In the genomic region with DNA sequence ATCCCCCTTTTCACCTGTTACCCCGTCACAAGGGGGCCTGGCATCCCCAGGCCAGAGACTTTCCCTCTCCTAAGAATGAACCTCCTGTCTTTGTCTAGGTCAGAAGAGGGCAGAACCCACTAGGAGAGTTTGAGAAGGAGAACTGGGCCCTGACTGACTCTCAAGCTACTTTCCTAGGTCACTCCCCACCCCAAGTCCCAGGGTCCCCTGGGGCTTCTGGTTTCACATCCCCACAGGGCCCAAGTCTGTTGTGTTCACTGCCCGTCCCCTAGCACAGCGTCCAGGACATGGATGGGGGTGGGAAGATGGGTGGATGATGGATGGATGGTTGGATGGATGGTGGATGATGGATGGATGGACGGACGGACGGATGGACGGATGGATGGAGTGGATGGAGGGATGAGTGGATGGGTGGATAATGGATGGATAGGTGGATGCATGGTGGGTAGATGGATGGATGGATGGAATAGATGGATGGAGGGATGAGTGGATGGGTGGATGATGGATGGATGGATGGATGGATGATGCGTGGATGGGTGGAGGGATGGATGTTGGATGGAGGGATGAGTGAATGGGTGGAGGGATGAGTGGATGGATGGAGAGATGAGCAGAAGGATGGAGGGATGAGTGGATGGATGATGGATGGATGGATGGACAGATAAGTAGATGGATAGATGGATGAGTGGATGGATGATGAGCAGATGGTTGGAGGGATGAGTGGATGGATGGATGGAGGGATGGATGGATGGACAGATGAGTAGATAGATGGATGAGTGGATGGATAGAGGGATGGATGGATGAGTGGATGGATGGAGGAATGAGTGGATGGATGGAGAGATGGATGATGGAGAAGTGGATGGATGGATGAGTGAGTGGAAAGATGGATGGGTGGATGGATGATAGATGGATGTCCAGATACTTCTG, we compare ENCODE assay signal across 26 cellular contexts. TPM values are rescaled to one million over a fixed set of nuclear protein-coding genes. Genes with fewer than 3 reads are reported as not detected.
"Had no signal": no experiment of that assay in that cellular context is flagged by ENCODE, and none has a peak within 500 bp of the region (broad histone marks: within the 10 kb centered on the region; RNA-seq: fewer than 3 reads in every experiment).

No MANE protein-coding gene starts in this region.

- H3K4me1 ChIP-seq: SJSA1 had no signal

- H3K4me3 Mint-ChIP-seq: activated CD8-positive, alpha-beta memory T cell treated with anti-CD3 and anti-CD28 coated beads, Interleukin-2, amount 10 ng/mL, durations not matched to agents 7 days and 5 days; activated naive CD4-positive, alpha-beta T cell treated with anti-CD3 and anti-CD28 coated beads, Interleukin-2, amount 50 U/mL, for 24 hours; activated T-cell treated with anti-CD3 and anti-CD28 coated beads, Interleukin-2, amount 50 U/mL, for 24 hours; activated T-helper 1 cell treated with anti-CD3 and anti-CD28 coated beads, Interleukin-12 subunit alpha, Interleukin-12 subunit beta, Interleukin-2, Interleukin-4 antibody, amounts not matched to agents 30 ng/mL and 10 ng/mL and 1 ng/mL, durations not matched to agents 14 hours and 24 hours and 36 hours; T-helper 1 cell treated with Interleukin-12 subunit alpha and Interleukin-12 subunit beta and Interleukin-4 antibody, amounts not matched to agents 30 μg/mL and 1 μg/mL, for 36 hours had no signal

- ATAC-seq: activated CD8-positive, alpha-beta memory T cell treated with anti-CD3 and anti-CD28 coated beads, Interleukin-2, amount 10 ng/mL, durations not matched to agents 7 days and 5 days; PC-3; SK-N-SH treated with all-trans-retinoic acid at 6 μM for 48 hours had no signal

- H3K36me3 Mint-ChIP-seq: activated CD8-positive, alpha-beta memory T cell treated with anti-CD3 and anti-CD28 coated beads, Interleukin-2, amount 10 ng/mL, durations not matched to agents 7 days and 5 days; activated naive CD4-positive, alpha-beta T cell treated with anti-CD3 and anti-CD28 coated beads, Interleukin-2, amount 50 U/mL, for 24 hours; brain had no signal

- H3K9me3 ChIP-seq: SJSA1 had no signal

- FAIRE-seq: astrocyte, RCC 7860 had no signal

- H3K27ac Mint-ChIP-seq: activated CD8-positive, alpha-beta memory T cell treated with anti-CD3 and anti-CD28 coated beads, Interleukin-2, amount 10 ng/mL, durations not matched to agents 7 days and 5 days; activated naive CD4-positive, alpha-beta T cell treated with anti-CD3 and anti-CD28 coated beads, Interleukin-2, amount 50 U/mL, for 24 hours; activated T-cell treated with anti-CD3 and anti-CD28 coated beads, Interleukin-2, amount 50 U/mL, for 24 hours; activated T-helper 1 cell treated with anti-CD3 and anti-CD28 coated beads, Interleukin-12 subunit alpha, Interleukin-12 subunit beta, Interleukin-2, Interleukin-4 antibody, amounts not matched to agents 30 ng/mL and 10 ng/mL and 1 ng/mL, durations not matched to agents 14 hours and 24 hours and 36 hours; T-helper 1 cell treated with Interleukin-12 subunit alpha and Interleukin-12 subunit beta and Interleukin-4 antibody, amounts not matched to agents 30 μg/mL and 1 μg/mL, for 36 hours had no signal

- H3K27me3 Mint-ChIP-seq: activated CD8-positive, alpha-beta memory T cell treated with anti-CD3 and anti-CD28 coated beads, Interleukin-2, amount 10 ng/mL, durations not matched to agents 7 days and 5 days; activated naive CD4-positive, alpha-beta T cell treated with anti-CD3 and anti-CD28 coated beads, Interleukin-2, amount 50 U/mL, for 24 hours; activated T-cell treated with anti-CD3 and anti-CD28 coated beads, Interleukin-2, amount 50 U/mL, for 24 hours had no signal

- H3K9me3 Mint-ChIP-seq: activated naive CD4-positive, alpha-beta T cell treated with anti-CD3 and anti-CD28 coated beads, Interleukin-2, amount 50 U/mL, for 24 hours; activated T-cell treated with anti-CD3 and anti-CD28 coated beads, Interleukin-2, amount 50 U/mL, for 24 hours; activated T-helper 1 cell treated with anti-CD3 and anti-CD28 coated beads, Interleukin-12 subunit alpha, Interleukin-12 subunit beta, Interleukin-2, Interleukin-4 antibody, amounts not matched to agents 30 ng/mL and 10 ng/mL and 1 ng/mL, durations not matched to agents 14 hours and 24 hours and 36 hours; brain; T-helper 1 cell treated with Interleukin-12 subunit alpha and Interleukin-12 subunit beta and Interleukin-4 antibody, amounts not matched to agents 30 μg/mL and 1 μg/mL, for 36 hours had no signal

- H3K4me1 Mint-ChIP-seq: activated CD8-positive, alpha-beta memory T cell treated with anti-CD3 and anti-CD28 coated beads, Interleukin-2, amount 10 ng/mL, durations not matched to agents 7 days and 5 days; activated naive CD4-positive, alpha-beta T cell treated with anti-CD3 and anti-CD28 coated beads, Interleukin-2, amount 50 U/mL, for 24 hours; brain had no signal

- H3K4me3 ChIP-seq: cardiac muscle cell, SJSA1 had no signal

- H3K36me3 ChIP-seq: cardiac muscle cell, SJSA1 had no signal

- DNase-seq: activated CD4-positive, alpha-beta T cell treated with anti-CD3 and anti-CD28 coated beads for 48 hours; activated CD4-positive, alpha-beta T cell treated with anti-CD3 and anti-CD28 coated beads, Interleukin-2, amount 50 U/mL, for 4 hours; activated CD4-positive, CD25-positive, alpha-beta regulatory T cell treated with anti-CD3 and anti-CD28 coated beads, Interleukin-2, amount 50 U/mL, for 72 hours; activated CD8-positive, alpha-beta memory T cell treated with anti-CD3 and anti-CD28 coated beads, Interleukin-2, amount 10 ng/mL, durations not matched to agents 7 days and 5 days; activated effector memory CD4-positive, alpha-beta T cell treated with Interleukin-2 at 50 U/mL for 16 hours; activated naive CD4-positive, alpha-beta T cell; activated T-cell treated with anti-CD3 and anti-CD28 coated beads, Interleukin-2, amount 50 U/mL, for 24 hours; amygdala; NCI-H146; NCI-H187 treated with DMSO at 0.1 percent for 48 hours; NCI-H2081 treated with DMSO at 0.1 percent for 48 hours; NCI-H446; NCI-H524; PC-3; SHP77; SW 1271 had no signal

- H3K27me3 ChIP-seq: cardiac muscle cell had no signal

- H3K27ac ChIP-seq: cardiac muscle cell, SJSA1 had no signal

RNA-seq across cellular contexts. Expression of a gene that starts 50.6 kb away (rescaled TPM):
- total RNA-seq: activated CD8-positive, alpha-beta memory T cell treated with anti-CD3 and anti-CD28 coated beads, Interleukin-2, amount 10 ng/mL, durations not matched to agents 7 days and 5 days; activated T-helper 1 cell treated with anti-CD3 and anti-CD28 coated beads, Interleukin-12 subunit alpha, Interleukin-12 subunit beta, Interleukin-2, Interleukin-4 antibody, amounts not matched to agents 30 ng/mL and 10 ng/mL and 1 ng/mL, durations not matched to agents 14 hours and 24 hours and 36 hours; astrocyte; MCF 10A; PC-3; SJSA1 had no signal

RNA-seq across cellular contexts. Expression of a gene that starts 53.3 kb away (rescaled TPM):
- total RNA-seq: activated CD8-positive, alpha-beta memory T cell treated with anti-CD3 and anti-CD28 coated beads, Interleukin-2, amount 10 ng/mL, durations not matched to agents 7 days and 5 days; activated T-helper 1 cell treated with anti-CD3 and anti-CD28 coated beads, Interleukin-12 subunit alpha, Interleukin-12 subunit beta, Interleukin-2, Interleukin-4 antibody, amounts not matched to agents 30 ng/mL and 10 ng/mL and 1 ng/mL, durations not matched to agents 14 hours and 24 hours and 36 hours; astrocyte; cardiac muscle cell; MCF 10A; PC-3; SJSA1 had no signal
- polyA plus RNA-seq: cardiac muscle cell had no signal
